Comparison of ENCODE assay signal across 1 cellular context in the genomic region with DNA sequence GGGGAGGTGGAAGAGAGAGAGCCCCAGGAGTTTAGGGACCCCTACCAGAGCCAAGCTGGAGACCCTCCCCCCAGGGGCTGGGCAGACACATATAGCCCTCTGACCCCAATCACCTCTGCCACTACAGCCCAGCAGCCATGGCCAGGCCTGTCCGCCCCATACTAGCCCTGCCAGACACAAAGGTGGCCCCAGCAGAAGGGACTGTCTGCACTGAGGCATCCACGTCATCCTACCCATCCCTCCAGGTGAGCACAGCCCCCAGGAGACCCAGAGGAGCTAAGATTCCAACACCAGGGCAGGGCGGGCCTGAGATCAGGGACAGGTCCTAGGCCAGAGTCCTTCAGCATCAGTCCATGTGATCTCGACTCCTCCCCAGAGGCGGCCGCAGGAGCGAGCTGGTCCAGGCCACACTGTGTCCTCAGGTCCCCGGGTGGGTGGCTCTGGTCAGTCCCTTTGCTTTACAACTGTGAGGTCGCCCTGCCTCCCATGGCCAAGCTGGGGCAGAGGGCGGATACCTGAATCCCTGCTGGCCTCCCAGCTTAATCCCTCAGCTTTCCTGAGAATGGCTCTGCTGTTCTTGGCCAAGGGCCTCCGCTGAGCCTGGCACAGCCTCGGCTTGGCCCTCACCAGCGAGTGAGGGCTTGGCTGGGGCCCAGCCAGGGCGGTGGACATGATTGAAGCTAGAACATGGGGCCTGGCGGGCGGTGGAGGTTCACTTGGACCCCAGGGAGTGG.
TF ChIP-seq lines count a peak whose summit lies in the region.

No MANE protein-coding gene starts in this region.

TF ChIP-seq in HepG2, 621 proteins besides CTCF, POLR2A, EP300 and RAD21:
- no peak for TF ChIP-seq ZNF354B (CRISPR knock-in tag; IDR thresholded peaks at IDR 0.05)
- no peak for TF ChIP-seq PRDM10 (CRISPR knock-in tag; IDR thresholded peaks at IDR 0.05; ENCODE audit: low read depth)
